8 cellular contexts compared by ENCODE assay signal in genomic region chr1:75724472-75725022, GRCh38. TPM values are rescaled to one million over a fixed set of nuclear protein-coding genes. Genes with fewer than 3 reads are reported as not detected.
DNase-seq lines count a peak whose midpoint lies in the region; ATAC-seq and TF ChIP-seq lines count a peak whose summit lies in the region.

ACADM (plus strand) TSS chr1:75724709; CDS start chr1:75724788, 79 bp downstream.

- H3K9me2 ChIP-seq in GM23338 (ENCODE audit: insufficient read depth): peaks cover 3% of the 10 kb centered on the region; the same call in 1 of the 2 replicates

- H3K36me3 Mint-ChIP-seq in GM23338 (ENCODE audit: low read depth) (peaks cover 9% of the 10 kb centered on the region; the same call in 2 of the 3 replicates), neural crest cell (ENCODE audit: low read depth) (no peaks in the 10 kb centered on the region)

- H3K27ac Mint-ChIP-seq in GM23338: peak within 1 kb of the TSS; percentile 96
- peak within 1 kb of the TSS; percentile 100 for H3K27ac Mint-ChIP-seq in neural crest cell (ENCODE audit: unreplicated experiment)

- H2AFZ ChIP-seq in GM23338: peak within 1 kb of the TSS; percentile 83

- H3K4me3 Mint-ChIP-seq in GM23338 (peak within 1 kb of the TSS; percentile 98), neural crest cell (peak within 1 kb of the TSS; percentile 99)

- H3K79me2 ChIP-seq in GM23338 (replicated peaks; ENCODE audit: insufficient read depth): peaks cover 41% of the 10 kb centered on the region

- ATAC-seq in GM23338: peak; percentile 86

- H3F3A ChIP-seq in GM23338 (replicated peaks; ENCODE audit: low read depth): no peaks in the 10 kb centered on the region

- peak within 1 kb of the TSS; percentile 79; the same call in 1 of the 2 replicates for H3K27ac ChIP-seq in GM23338 (ENCODE audit: low read depth)
- H3K27ac ChIP-seq in stomach smooth muscle (ENCODE audit: low read length): peak within 1 kb of the TSS; percentile 88

- no peaks in the 10 kb centered on the region for H3K9me3 ChIP-seq in stomach smooth muscle (ENCODE audit: control insufficient read depth in 2 of 2, low read length in 2 of 2)

- no peaks in the 10 kb centered on the region for H4K20me1 ChIP-seq in GM23338 (replicated peaks; ENCODE audit: insufficient read depth)

- H3K4me1 Mint-ChIP-seq in GM23338 (peaks cover 33% of the 10 kb centered on the region), neural crest cell (peaks cover 36% of the 10 kb centered on the region)

- H3K27me3 ChIP-seq in GM23338 (ENCODE audit: insufficient read depth): no peaks in the 10 kb centered on the region
- no peaks in the 10 kb centered on the region for H3K27me3 ChIP-seq in stomach smooth muscle (ENCODE audit: control insufficient read depth in 1 of 2, insufficient read depth in 2 of 2, low read length in 2 of 2)

- H3K9me3 Mint-ChIP-seq in GM23338: peaks cover 13% of the 10 kb centered on the region
- H3K9me3 Mint-ChIP-seq in neural crest cell: no peaks in the 10 kb centered on the region

- peak within 1 kb of the TSS; percentile 94 for H3K9ac ChIP-seq in stomach smooth muscle (ENCODE audit: low read length in 2 of 2)

- H3K4me3 ChIP-seq in GM23338: peak within 1 kb of the TSS; percentile 81
- peak within 1 kb of the TSS; percentile 83 to 92 for H3K4me3 ChIP-seq in stomach smooth muscle (ENCODE audit: low read length in 2 of 2)

- DNase-seq in ELF-1 (ENCODE audit: low read depth, low spot score): peak; percentile 80
- peak; percentile 72 for DNase-seq in GM23338 (ENCODE audit: low spot score)
- DNase-seq in Kasumi-1 (lab: John Stamatoyannopoulos, UW): peak; percentile 83 to 85
- peak; percentile 73 to 80 for DNase-seq in SHP77 (lab: John Stamatoyannopoulos, UW)
- DNase-seq in activated gamma-delta T cell (lab: John Stamatoyannopoulos, UW): peak; percentile 67
- peak; percentile 56 for DNase-seq in fibroblast of the conjunctiva (ENCODE audit: low read depth)
- peak; percentile 79 for DNase-seq in neural crest cell (ENCODE audit: low read depth, low spot score)

- peak within 1 kb of the TSS; percentile 90 for H3K4me2 ChIP-seq in GM23338

- H3K27me3 Mint-ChIP-seq in GM23338 (ENCODE audit: insufficient read depth, low read depth, poor library complexity) (peaks cover 2% of the 10 kb centered on the region), neural crest cell (ENCODE audit: low read depth) (no peaks in the 10 kb centered on the region)

- H3K4me1 ChIP-seq in GM23338 (ENCODE audit: insufficient read depth) (peaks cover 22% of the 10 kb centered on the region), stomach smooth muscle (ENCODE audit: control insufficient read depth, insufficient read depth, low read length) (peaks cover 7% of the 10 kb centered on the region)

- TF ChIP-seq CTCF in GM23338 (conservative IDR thresholded peaks at IDR 0.05; ENCODE audit: low read depth in 2 of 2): no peak
- TF ChIP-seq CTCF in neural crest cell (conservative IDR thresholded peaks at IDR 0.05): no peak

- H3K36me3 ChIP-seq in GM23338 (ENCODE audit: insufficient read depth) (no peaks in the 10 kb centered on the region), stomach smooth muscle (ENCODE audit: control insufficient read depth in 2 of 2, insufficient read depth in 2 of 2, low read length in 2 of 2) (no peaks in the 10 kb centered on the region)

TF ChIP-seq in GM23338, 12 proteins besides CTCF, POLR2A, EP300 and RAD21:
- TF ChIP-seq EZH2phosphoT487 (IDR thresholded peaks at IDR 0.05; ENCODE audit: unreplicated experiment) (no peak), ZNF114 (CRISPR knock-in tag; IDR thresholded peaks at IDR 0.05) (no peak), ZNF331 (CRISPR knock-in tag; IDR thresholded peaks at IDR 0.05; ENCODE audit: low read depth) (no peak), POLR2AphosphoS5 (IDR thresholded peaks at IDR 0.05; ENCODE audit: low read depth) (peak; percentile 84), STAT1 (IDR thresholded peaks at IDR 0.05; ENCODE audit: unreplicated experiment) (no peak), ETS1 (IDR thresholded peaks at IDR 0.05) (0 out of 2 replicates have a peak, but pooled peaks have one; percentile 4), CREB1 (CRISPR knock-in tag; IDR thresholded peaks at IDR 0.05; ENCODE audit: low read depth) (no peak)

RNA-seq across cellular contexts. Expression of gene ACADM, which starts in this region (rescaled TPM):
- total RNA-seq in GM23338 (2014; rRNA removed; shearing (Covaris generic)): 35.3 and 37.7 TPM in 2 replicates
- polyA plus RNA-seq in GM23338 (2016; fragmentation: Nextera tagmentation; extraction: Ambion mirVana): 43.7 and 52.8 TPM in 2 replicates
- 55.6 and 59.5 TPM in 2 replicates for total RNA-seq in neural crest cell

Comparison
In these comparisons a context has a peak if more than half of its experiments do, and no peak if none do; other contexts are left out.
1. Peak in every context shown above with its lines: DNase-seq, ATAC-seq, H3K4me3 ChIP-seq and H3K27ac ChIP-seq.